In the genomic region with DNA sequence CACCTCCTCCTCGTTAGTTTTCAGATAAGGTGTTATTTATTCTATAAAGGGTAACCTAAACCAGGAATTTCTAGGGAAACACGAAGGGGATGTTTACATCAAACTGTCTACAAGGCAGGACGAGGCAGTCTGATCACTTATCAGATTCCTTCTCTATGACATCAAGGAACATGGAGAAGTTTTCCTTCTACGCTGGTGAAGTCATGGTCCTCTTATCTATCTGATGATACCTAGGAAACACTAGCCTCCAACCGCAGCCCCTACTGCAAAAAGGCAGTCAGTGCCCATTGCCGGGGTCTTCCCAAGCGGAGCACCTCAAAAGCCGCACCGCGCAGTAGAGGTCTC, we compare ENCODE assay signal across 9 cellular contexts. TPM values are rescaled to one million over a fixed set of nuclear protein-coding genes. Genes with fewer than 3 reads are reported as not detected.
DNase-seq lines count a peak whose midpoint lies in the region; TF ChIP-seq lines count a peak whose summit lies in the region.
"Had no signal": no experiment of that assay in that cellular context is flagged by ENCODE, and none has a peak within 500 bp of the region (broad histone marks: within the 10 kb centered on the region; RNA-seq: fewer than 3 reads in every experiment).

No MANE protein-coding gene starts in this region.

- TF ChIP-seq RAD21 in neural cell (conservative IDR thresholded peaks at IDR 0.05), result no peak

- H3K36me3 ChIP-seq in neural cell (ENCODE audit: insufficient read depth, low read length), result no peaks in the 10 kb centered on the region

- H3K4me3 ChIP-seq in epithelial cell of proximal tubule (ENCODE audit: low read depth, low read length) (peak overlapping the region; percentile 81), neural cell (ENCODE audit: low read length) (peak overlapping the region; percentile 72)

- TF ChIP-seq CTCF in epithelial cell of proximal tubule (conservative IDR thresholded peaks at IDR 0.05; ENCODE audit: low read depth, low read length) (no peak), neural cell (IDR thresholded peaks at IDR 0.05; ENCODE audit: poor library complexity, severe bottlenecking) (no peak), GM10266 (IDR thresholded peaks at IDR 0.05; ENCODE audit: control insufficient read depth, insufficient read depth, low read depth, missing control alignments) (no peak)

- H3K9ac ChIP-seq in neural cell (ENCODE audit: low read length), result peak overlapping the region; percentile 57

- no peaks in the 10 kb centered on the region for H3F3A ChIP-seq in neural cell (ENCODE audit: insufficient read depth, low read length, poor library complexity, severe bottlenecking)

- no peaks in the 10 kb centered on the region for H4K20me1 ChIP-seq in neural cell (ENCODE audit: insufficient read depth)

- no peaks in the 10 kb centered on the region for H3K9me3 ChIP-seq in neural cell (ENCODE audit: low read length)

- TF ChIP-seq EP300 in neural cell (conservative IDR thresholded peaks at IDR 0.05; ENCODE audit: poor library complexity, severe bottlenecking), result no peak

- no peak overlapping the region for H2AFZ ChIP-seq in neural cell (ENCODE audit: low read depth, low read length)

- H3K79me2 ChIP-seq in neural cell (replicated peaks; ENCODE audit: insufficient read depth, low read length), result peaks cover 27% of the 10 kb centered on the region

- peak; percentile 34 for DNase-seq in A172 (ENCODE audit: low spot score)
- peak; percentile 82 for DNase-seq in NCI-H226
- DNase-seq in epithelial cell of proximal tubule (ENCODE audit: low read depth), result no peak
- DNase-seq in GM19240 (ENCODE audit: insufficient read length, low spot score), result no peak
- DNase-seq in GM10266 (ENCODE audit: extremely low spot score), result no peak
- DNase-seq in 8988T, result no peak
- no peak for DNase-seq in NCI-H2029 (lab: John Stamatoyannopoulos, UW)
- DNase-seq: CD8-positive, alpha-beta T cell had no signal

- no peak overlapping the region for H3K27ac ChIP-seq in neural cell (ENCODE audit: low read length)

- no peaks in the 10 kb centered on the region for H3K27me3 ChIP-seq in neural cell (ENCODE audit: insufficient read depth, low read depth, low read length)

- no peak overlapping the region for H3K4me2 ChIP-seq in neural cell (ENCODE audit: low read length)

- no peaks in the 10 kb centered on the region for H3K9me2 ChIP-seq in neural cell (ENCODE audit: insufficient read depth, low read length)

TF ChIP-seq in neural cell, 6 proteins besides CTCF, POLR2A, EP300 and RAD21:
- TF ChIP-seq, protein P1, sequence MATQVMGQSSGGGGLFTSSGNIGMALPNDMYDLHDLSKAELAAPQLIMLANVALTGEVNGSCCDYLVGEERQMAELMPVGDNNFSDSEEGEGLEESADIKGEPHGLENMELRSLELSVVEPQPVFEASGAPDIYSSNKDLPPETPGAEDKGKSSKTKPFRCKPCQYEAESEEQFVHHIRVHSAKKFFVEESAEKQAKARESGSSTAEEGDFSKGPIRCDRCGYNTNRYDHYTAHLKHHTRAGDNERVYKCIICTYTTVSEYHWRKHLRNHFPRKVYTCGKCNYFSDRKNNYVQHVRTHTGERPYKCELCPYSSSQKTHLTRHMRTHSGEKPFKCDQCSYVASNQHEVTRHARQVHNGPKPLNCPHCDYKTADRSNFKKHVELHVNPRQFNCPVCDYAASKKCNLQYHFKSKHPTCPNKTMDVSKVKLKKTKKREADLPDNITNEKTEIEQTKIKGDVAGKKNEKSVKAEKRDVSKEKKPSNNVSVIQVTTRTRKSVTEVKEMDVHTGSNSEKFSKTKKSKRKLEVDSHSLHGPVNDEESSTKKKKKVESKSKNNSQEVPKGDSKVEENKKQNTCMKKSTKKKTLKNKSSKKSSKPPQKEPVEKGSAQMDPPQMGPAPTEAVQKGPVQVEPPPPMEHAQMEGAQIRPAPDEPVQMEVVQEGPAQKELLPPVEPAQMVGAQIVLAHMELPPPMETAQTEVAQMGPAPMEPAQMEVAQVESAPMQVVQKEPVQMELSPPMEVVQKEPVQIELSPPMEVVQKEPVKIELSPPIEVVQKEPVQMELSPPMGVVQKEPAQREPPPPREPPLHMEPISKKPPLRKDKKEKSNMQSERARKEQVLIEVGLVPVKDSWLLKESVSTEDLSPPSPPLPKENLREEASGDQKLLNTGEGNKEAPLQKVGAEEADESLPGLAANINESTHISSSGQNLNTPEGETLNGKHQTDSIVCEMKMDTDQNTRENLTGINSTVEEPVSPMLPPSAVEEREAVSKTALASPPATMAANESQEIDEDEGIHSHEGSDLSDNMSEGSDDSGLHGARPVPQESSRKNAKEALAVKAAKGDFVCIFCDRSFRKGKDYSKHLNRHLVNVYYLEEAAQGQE (IDR thresholded peaks at IDR 0.05; ENCODE audit: borderline replicate concordance), result no peak
- TF ChIP-seq POLR2AphosphoS5 (IDR thresholded peaks at IDR 0.05) (no peak), TAF1 (IDR thresholded peaks at IDR 0.05; ENCODE audit: low read depth) (no peak), MXI1 (conservative IDR thresholded peaks at IDR 0.05; ENCODE audit: poor library complexity, severe bottlenecking) (no peak), EZH2 (IDR thresholded peaks at IDR 0.05; ENCODE audit: borderline replicate concordance, insufficient read depth, low read length, poor library complexity, severe bottlenecking) (no peak), SMC3 (conservative IDR thresholded peaks at IDR 0.05; ENCODE audit: poor library complexity) (no peak)
TF ChIP-seq in neural cell: peak in this region for 0.

RNA-seq across cellular contexts. Expression of a gene that starts 1.5 kb away (rescaled TPM):
- 31.5 and 38.4 TPM in 2 replicates for total RNA-seq in A172 (2014; rRNA removed; shearing (Covaris generic))
- total RNA-seq in epithelial cell of proximal tubule, result 14.0 and 18.4 TPM in 2 replicates
- 13.1 and 15.0 TPM in 2 replicates for polyA plus RNA-seq in neural cell
- 14.9 and 20.4 TPM in 2 replicates for polyA minus RNA-seq in neural cell
- total RNA-seq: CD8-positive, alpha-beta T cell had no signal

Comparison
In these comparisons a context has a peak if more than half of its experiments do, and no peak if none do; other contexts are left out.
1. DNase-seq: peak in A172 (single experiment) and NCI-H226 (single experiment); none in epithelial cell of proximal tubule (single experiment), GM19240 (single experiment), GM10266 (single experiment), 8988T (single experiment) and NCI-H2029 (single experiment).